In the genomic region with DNA sequence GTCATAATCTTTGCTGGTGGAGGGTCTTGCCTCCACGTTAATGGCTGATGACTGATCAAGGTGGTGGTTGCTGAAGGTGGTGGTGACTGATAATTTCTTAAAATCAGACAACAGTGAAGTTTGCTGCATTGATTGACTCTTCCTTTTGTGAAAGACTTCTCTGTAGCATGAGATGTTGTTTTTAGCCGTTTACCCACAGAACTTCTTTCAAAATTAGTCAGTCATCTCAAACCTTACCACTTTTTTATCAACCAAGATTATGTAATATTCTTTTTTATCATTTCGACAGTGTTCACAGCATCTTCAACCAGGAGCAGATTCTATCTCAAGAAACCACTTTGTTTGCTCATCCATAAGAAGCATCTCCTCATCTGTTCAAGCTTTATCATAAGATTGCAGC, we compare ENCODE assay signal across 18 cellular contexts. TPM values are rescaled to one million over a fixed set of nuclear protein-coding genes. Genes with fewer than 3 reads are reported as not detected.
DNase-seq lines count a peak whose midpoint lies in the region; ATAC-seq and TF ChIP-seq lines count a peak whose summit lies in the region.
"Had no signal": no experiment of that assay in that cellular context is flagged by ENCODE, and none has a peak within 500 bp of the region (broad histone marks: within the 10 kb centered on the region; RNA-seq: fewer than 3 reads in every experiment).

No MANE protein-coding gene starts in this region.

- intact Hi-C loops in activated CD4-positive, alpha-beta T cell treated with anti-CD3 and anti-CD28 coated beads, Interleukin-2, amount 10 ng/mL, durations not matched to agents 24 days and 14 days (cut with micrococcal nuclease) = loop anchor here (10.0 kb wide), 2 partner anchors 364 to 434 kb away; partner anchors contain the start of gene METTL9
- intact Hi-C loops in dorsolateral prefrontal cortex (cut with DNase I) (no loop called here), mammary epithelial cell (cut with micrococcal nuclease) (no loop called here)

- peaks cover 41% of the 10 kb centered on the region for H3K79me2 ChIP-seq in mammary epithelial cell (ENCODE audit: insufficient read depth, low read length)

- no peaks in the 10 kb centered on the region for H3K9me3 ChIP-seq in CD4-positive, CD25-positive, alpha-beta regulatory T cell (ENCODE audit: control insufficient read depth in 2 of 2, low read length in 2 of 2)
- no peaks in the 10 kb centered on the region for H3K9me3 ChIP-seq in mammary epithelial cell (replicated peaks; ENCODE audit: insufficient read depth, low read length)
- H3K9me3 ChIP-seq in SJCRH30 (replicated peaks) = no peaks in the 10 kb centered on the region

- CTCF ChIA-PET in activated CD4-positive, alpha-beta T cell treated with anti-CD3 and anti-CD28 coated beads, Interleukin-2, amount 10 ng/mL, durations not matched to agents 7 days and 5 days (lab: Charles Lee) = no interaction called here
- CTCF ChIA-PET in mammary epithelial cell (lab: Charles Lee; ENCODE audit: low non-redundant PET) = no interaction called here

- DNase-seq in activated CD4-positive, alpha-beta T cell treated with anti-CD3 and anti-CD28 coated beads, Interleukin-2, amount 10 ng/mL, durations not matched to agents 24 days and 14 days = no peak
- no peak for DNase-seq in activated CD4-positive, alpha-beta T cell treated with anti-CD3 and anti-CD28 coated beads, Interleukin-2, amount 10 ng/mL, durations not matched to agents 7 days and 5 days
- DNase-seq in CD4-positive, CD25-positive, alpha-beta regulatory T cell = peak in 1 of 3 donors; percentile 52
- DNase-seq in MV-4-11 (lab: John Stamatoyannopoulos, UW) (peak; percentile 34), dorsolateral prefrontal cortex (no peak), mammary epithelial cell (no peak), SJCRH30 (no peak), NCI-H146 (lab: John Stamatoyannopoulos, UW) (no peak)
- DNase-seq: C1 segment of cervical spinal cord, COR-L47, NCI-H1436 treated with DMSO at 0.1 percent for 48 hours, NCI-H2081 treated with DMSO at 0.1 percent for 48 hours, NCI-H524 had no signal

- no peak overlapping the region for H2AFZ ChIP-seq in mammary epithelial cell (ENCODE audit: low read depth, low read length)

- no peak for TF ChIP-seq CTCF in dorsolateral prefrontal cortex (IDR thresholded peaks at IDR 0.05 in 54 of 56, conservative IDR thresholded peaks at IDR 0.05 in 2 of 56; ENCODE audit: low read depth in 1 of 56, partially characterized antibody in 56 of 56)
- TF ChIP-seq CTCF in mammary epithelial cell (conservative IDR thresholded peaks at IDR 0.05 in 1 of 2, IDR thresholded peaks at IDR 0.05 in 1 of 2; ENCODE audit: extremely low read depth in 1 of 2, insufficient read depth in 1 of 2, low read depth in 1 of 2, low read length in 2 of 2) = no peak

- no peak overlapping the region for H3K4me3 ChIP-seq in CD4-positive, CD25-positive, alpha-beta regulatory T cell (ENCODE audit: low read depth, low read length)
- H3K4me3 ChIP-seq in dorsolateral prefrontal cortex (no peak overlapping the region), mammary epithelial cell (replicated peaks in 1 of 3; ENCODE audit: insufficient read depth in 1 of 3, low read depth in 2 of 3, low read length in 3 of 3) (no peak overlapping the region), SJCRH30 (no peak overlapping the region)

- no peaks in the 10 kb centered on the region for H3K27me3 ChIP-seq in CD4-positive, CD25-positive, alpha-beta regulatory T cell (ENCODE audit: control insufficient read depth, insufficient read depth, low read length)
- H3K27me3 ChIP-seq in dorsolateral prefrontal cortex (no peaks in the 10 kb centered on the region), mammary epithelial cell (ENCODE audit: insufficient read depth, low read length) (no peaks in the 10 kb centered on the region), SJCRH30 (no peaks in the 10 kb centered on the region)

- H3K36me3 Mint-ChIP-seq in activated CD4-positive, alpha-beta T cell treated with anti-CD3 and anti-CD28 coated beads, Interleukin-2, amount 10 ng/mL, durations not matched to agents 24 days and 14 days (ENCODE audit: low read depth) = peaks cover 58% of the 10 kb centered on the region
- peaks cover 39% of the 10 kb centered on the region for H3K36me3 Mint-ChIP-seq in activated CD4-positive, alpha-beta T cell treated with anti-CD3 and anti-CD28 coated beads, Interleukin-2, amount 10 ng/mL, durations not matched to agents 7 days and 5 days (ENCODE audit: low read depth)
- peaks cover 45% of the 10 kb centered on the region for H3K36me3 Mint-ChIP-seq in CD4-positive, CD25-positive, alpha-beta regulatory T cell

- WGBS in mammary epithelial cell (ENCODE audit: low coverage, missing lambda C conversion rate) = 98% methylated on average over 3 of the region's 3 CpGs

- POLR2A ChIA-PET in activated CD4-positive, alpha-beta T cell treated with anti-CD3 and anti-CD28 coated beads, Interleukin-2, amount 10 ng/mL, durations not matched to agents 7 days and 5 days (lab: Charles Lee) = no interaction called here

- ATAC-seq in CD4-positive, CD25-positive, alpha-beta regulatory T cell (ENCODE audit: low read depth in 2 of 2) = no peak
- ATAC-seq: HCT116 had no signal

- peaks cover 39% of the 10 kb centered on the region for H3K4me1 ChIP-seq in CD4-positive, CD25-positive, alpha-beta regulatory T cell (ENCODE audit: control insufficient read depth, insufficient read depth, low read length, poor library complexity, severe bottlenecking)
- H3K4me1 ChIP-seq in mammary epithelial cell (ENCODE audit: insufficient read depth, low read length) (peaks cover 9% of the 10 kb centered on the region), SJCRH30 (no peaks in the 10 kb centered on the region)

- in situ Hi-C loops in mammary epithelial cell (cut with MboI; ENCODE audit: low sequenced_read_pairs in 2 of 2) = loop anchor here in 1 of 2 donors (25.0 kb wide), 1 partner anchor 147 kb away; no protein-coding TSS in a partner anchor

- no peak overlapping the region for H3K4me2 ChIP-seq in mammary epithelial cell (ENCODE audit: insufficient read depth, low read depth, low read length)

- no TSS peak for BruUV-seq in mammary epithelial cell (replicated peaks; lab: Mats Ljungman, UMichigan)

- no peaks in the 10 kb centered on the region for H4K20me1 ChIP-seq in mammary epithelial cell (ENCODE audit: insufficient read depth, low read length)

- dilution Hi-C loops in mammary epithelial cell (cut with HindIII; ENCODE audit: low sequenced_read_pairs) = no loop called here

- peaks cover 67% of the 10 kb centered on the region for H3K36me3 ChIP-seq in CD4-positive, CD25-positive, alpha-beta regulatory T cell (ENCODE audit: control insufficient read depth, insufficient read depth, low read length)
- H3K36me3 ChIP-seq in mammary epithelial cell (ENCODE audit: insufficient read depth, low read length) = peaks cover 40% of the 10 kb centered on the region
- peaks cover 49% of the 10 kb centered on the region for H3K36me3 ChIP-seq in SJCRH30

- H3K9me3 Mint-ChIP-seq in activated CD4-positive, alpha-beta T cell treated with anti-CD3 and anti-CD28 coated beads, Interleukin-2, amount 10 ng/mL, durations not matched to agents 24 days and 14 days = no peaks in the 10 kb centered on the region
- no peaks in the 10 kb centered on the region for H3K9me3 Mint-ChIP-seq in activated CD4-positive, alpha-beta T cell treated with anti-CD3 and anti-CD28 coated beads, Interleukin-2, amount 10 ng/mL, durations not matched to agents 7 days and 5 days
- no peaks in the 10 kb centered on the region for H3K9me3 Mint-ChIP-seq in CD4-positive, CD25-positive, alpha-beta regulatory T cell
- H3K9me3 Mint-ChIP-seq: IgD-negative memory B cell had no signal

- no peak overlapping the region for H3K4me3 Mint-ChIP-seq in activated CD4-positive, alpha-beta T cell treated with anti-CD3 and anti-CD28 coated beads, Interleukin-2, amount 10 ng/mL, durations not matched to agents 24 days and 14 days
- no peak overlapping the region for H3K4me3 Mint-ChIP-seq in activated CD4-positive, alpha-beta T cell treated with anti-CD3 and anti-CD28 coated beads, Interleukin-2, amount 10 ng/mL, durations not matched to agents 7 days and 5 days
- peak overlapping the region in 2 of 4 donors; percentile 13 to 79 for H3K4me3 Mint-ChIP-seq in CD4-positive, CD25-positive, alpha-beta regulatory T cell
- H3K4me3 Mint-ChIP-seq: IgD-negative memory B cell had no signal

- H3K4me1 Mint-ChIP-seq in activated CD4-positive, alpha-beta T cell treated with anti-CD3 and anti-CD28 coated beads, Interleukin-2, amount 10 ng/mL, durations not matched to agents 24 days and 14 days = peaks cover 23% of the 10 kb centered on the region
- H3K4me1 Mint-ChIP-seq in activated CD4-positive, alpha-beta T cell treated with anti-CD3 and anti-CD28 coated beads, Interleukin-2, amount 10 ng/mL, durations not matched to agents 7 days and 5 days = peaks cover 39% of the 10 kb centered on the region
- peaks cover 26 to 61% (median 44%) of the 10 kb centered on the region in 4 donors for H3K4me1 Mint-ChIP-seq in CD4-positive, CD25-positive, alpha-beta regulatory T cell

- H3K27me3 Mint-ChIP-seq in activated CD4-positive, alpha-beta T cell treated with anti-CD3 and anti-CD28 coated beads, Interleukin-2, amount 10 ng/mL, durations not matched to agents 24 days and 14 days = no peaks in the 10 kb centered on the region
- no peaks in the 10 kb centered on the region for H3K27me3 Mint-ChIP-seq in activated CD4-positive, alpha-beta T cell treated with anti-CD3 and anti-CD28 coated beads, Interleukin-2, amount 10 ng/mL, durations not matched to agents 7 days and 5 days
- no peaks in the 10 kb centered on the region for H3K27me3 Mint-ChIP-seq in CD4-positive, CD25-positive, alpha-beta regulatory T cell
- H3K27me3 Mint-ChIP-seq: IgD-negative memory B cell had no signal

- H3K27ac ChIP-seq in CD4-positive, CD25-positive, alpha-beta regulatory T cell (ENCODE audit: insufficient read depth, low read length, poor library complexity, severe bottlenecking) = peak overlapping the region; percentile 45
- H3K27ac ChIP-seq in dorsolateral prefrontal cortex = peak overlapping the region in 34 of 59 donors; percentile 7 to 80 (median 60)
- H3K27ac ChIP-seq in mammary epithelial cell (ENCODE audit: insufficient read depth, low read depth, low read length) = no peak overlapping the region
- no peak overlapping the region for H3K27ac ChIP-seq in SJCRH30

- H3K9ac ChIP-seq in mammary epithelial cell (ENCODE audit: insufficient read depth, low read length) = no peak overlapping the region

- peak overlapping the region; percentile 6 for H3K27ac Mint-ChIP-seq in activated CD4-positive, alpha-beta T cell treated with anti-CD3 and anti-CD28 coated beads, Interleukin-2, amount 10 ng/mL, durations not matched to agents 24 days and 14 days
- H3K27ac Mint-ChIP-seq in activated CD4-positive, alpha-beta T cell treated with anti-CD3 and anti-CD28 coated beads, Interleukin-2, amount 10 ng/mL, durations not matched to agents 7 days and 5 days = no peak overlapping the region
- H3K27ac Mint-ChIP-seq in CD4-positive, CD25-positive, alpha-beta regulatory T cell = peak overlapping the region in 2 of 3 donors; percentile 34 to 48

RNA-seq across cellular contexts. Expression of gene UQCRC2, which starts 5.9 kb away (rescaled TPM):
- 256 and 266 TPM in 2 replicates for total RNA-seq in activated CD4-positive, alpha-beta T cell treated with anti-CD3 and anti-CD28 coated beads, Interleukin-2, amount 10 ng/mL, durations not matched to agents 24 days and 14 days
- total RNA-seq in activated CD4-positive, alpha-beta T cell treated with anti-CD3 and anti-CD28 coated beads, Interleukin-2, amount 10 ng/mL, durations not matched to agents 7 days and 5 days = 100 to 1,000 TPM; 198 to 231 TPM
- 217 TPM for total RNA-seq in CD4-positive, CD25-positive, alpha-beta regulatory T cell
- polyA plus RNA-seq in CD4-positive, CD25-positive, alpha-beta regulatory T cell = 100 to 1,000 TPM; 164 to 218 (median 194) TPM
- 100 to 1,000 TPM; 215 to 422 (median 323) TPM for total RNA-seq in dorsolateral prefrontal cortex
- total RNA-seq in mammary epithelial cell = 100 to 1,000 TPM; 181 to 205 TPM
- polyA plus RNA-seq in mammary epithelial cell = 168 TPM
- polyA minus RNA-seq in mammary epithelial cell = 208 TPM
- 166 and 169 TPM in 2 replicates for total RNA-seq in SJCRH30 (2014; rRNA removed; shearing (Covaris generic))

RNA-seq across cellular contexts. Expression of gene PDZD9, which starts 41.9 kb away (rescaled TPM):
- total RNA-seq in activated CD4-positive, alpha-beta T cell treated with anti-CD3 and anti-CD28 coated beads, Interleukin-2, amount 10 ng/mL, durations not matched to agents 24 days and 14 days = not detected in 2 replicates
- total RNA-seq in activated CD4-positive, alpha-beta T cell treated with anti-CD3 and anti-CD28 coated beads, Interleukin-2, amount 10 ng/mL, durations not matched to agents 7 days and 5 days = not detected
- not detected for total RNA-seq in CD4-positive, CD25-positive, alpha-beta regulatory T cell
- under 1 TPM in 2 of 4 donors, not detected in 2; 0.22 to 0.28 TPM for polyA plus RNA-seq in CD4-positive, CD25-positive, alpha-beta regulatory T cell
- total RNA-seq in dorsolateral prefrontal cortex = under 1 TPM in 15 of 120 experiments, not detected in 105; 0.40 to 0.68 (median 0.48) TPM
- not detected for total RNA-seq in mammary epithelial cell
- 0.05 TPM for polyA plus RNA-seq in mammary epithelial cell
- not detected for polyA minus RNA-seq in mammary epithelial cell
- not detected in 2 replicates for total RNA-seq in SJCRH30 (2014; rRNA removed; shearing (Covaris generic))
- total RNA-seq: HT-29, LHCN-M2, RPMI7951 had no signal
- polyA plus RNA-seq: IgD-negative memory B cell had no signal

RNA-seq across cellular contexts. Expression of gene MOSMO, which starts 48.9 kb away (rescaled TPM):
- total RNA-seq in activated CD4-positive, alpha-beta T cell treated with anti-CD3 and anti-CD28 coated beads, Interleukin-2, amount 10 ng/mL, durations not matched to agents 24 days and 14 days = 13.6 and 14.4 TPM in 2 replicates
- 10 to 100 TPM; 10.7 to 11.9 TPM for total RNA-seq in activated CD4-positive, alpha-beta T cell treated with anti-CD3 and anti-CD28 coated beads, Interleukin-2, amount 10 ng/mL, durations not matched to agents 7 days and 5 days
- 13.1 TPM for total RNA-seq in CD4-positive, CD25-positive, alpha-beta regulatory T cell
- polyA plus RNA-seq in CD4-positive, CD25-positive, alpha-beta regulatory T cell = 1 to 10 TPM; 3.9 to 5.2 (median 4.1) TPM
- total RNA-seq in dorsolateral prefrontal cortex (10 to 100 TPM; 25.4 to 64.8 (median 44.1) TPM), mammary epithelial cell (10 to 100 TPM; 19.0 to 34.8 TPM)
- polyA plus RNA-seq in mammary epithelial cell = 22.6 TPM
- 23.4 TPM for polyA minus RNA-seq in mammary epithelial cell
- total RNA-seq in SJCRH30 (2014; rRNA removed; shearing (Covaris generic)) = 12.1 and 12.5 TPM in 2 replicates

Comparison
In these comparisons a context has a peak if more than half of its experiments do, and no peak if none do; other contexts are left out.
1. H3K27ac ChIP-seq: peak in CD4-positive, CD25-positive, alpha-beta regulatory T cell (single experiment) and dorsolateral prefrontal cortex (34 of 59); none in mammary epithelial cell (single experiment) and SJCRH30 (single experiment).